Comparison of ENCODE assay signal across 2 cellular contexts in the genomic region with DNA sequence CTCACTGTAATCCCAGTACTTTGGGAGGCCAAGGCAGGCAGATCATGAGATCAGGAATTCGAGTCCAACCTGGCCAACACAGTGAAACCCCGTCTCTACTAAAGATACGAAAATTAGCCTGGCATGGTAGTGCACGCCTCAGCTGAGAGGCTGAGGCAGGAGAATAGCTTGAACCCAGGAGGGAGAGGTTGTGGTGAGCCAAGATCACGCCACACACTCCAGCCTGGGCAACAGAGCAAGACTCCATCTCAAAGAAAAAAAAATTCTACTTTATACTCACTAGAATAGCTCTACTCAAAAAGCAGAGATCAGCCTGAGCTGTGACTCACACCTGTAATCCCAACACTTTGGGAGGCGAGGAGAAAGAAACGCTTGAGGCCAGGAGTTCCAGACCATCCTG.
A peak's percentile ranks its signal among the peaks of the same experiment; 100 is the strongest.
TF ChIP-seq lines count a peak whose summit lies in the region.

No MANE protein-coding gene starts in this region.

TF ChIP-seq in HEK293, 187 proteins besides CTCF, POLR2A, EP300 and RAD21:
- TF ChIP-seq ZNF121 (tag by site-specific recombination; IDR thresholded peaks at IDR 0.05), result peak; percentile 79
- TF ChIP-seq ZNF585B (tag by site-specific recombination; IDR thresholded peaks at IDR 0.05), result no peak

TF ChIP-seq in GM12878, 131 proteins besides CTCF, POLR2A, EP300 and RAD21:
- TF ChIP-seq, protein P1, sequence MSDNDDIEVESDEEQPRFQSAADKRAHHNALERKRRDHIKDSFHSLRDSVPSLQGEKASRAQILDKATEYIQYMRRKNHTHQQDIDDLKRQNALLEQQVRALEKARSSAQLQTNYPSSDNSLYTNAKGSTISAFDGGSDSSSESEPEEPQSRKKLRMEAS (IDR thresholded peaks at IDR 0.05; ENCODE audit: low read depth, low read length), result no peak
- TF ChIP-seq SMARCA5 (IDR thresholded peaks at IDR 0.05) (no peak), YY1 (IDR thresholded peaks at IDR 0.05; ENCODE audit: low read depth, low read length) (no peak), BACH1 (IDR thresholded peaks at IDR 0.05; ENCODE audit: borderline replicate concordance) (no peak), ASH2L (IDR thresholded peaks at IDR 0.05; ENCODE audit: borderline replicate concordance, low read depth) (no peak), SMC3 (IDR thresholded peaks at IDR 0.05; ENCODE audit: borderline replicate concordance, low read length) (no peak), KLF5 (IDR thresholded peaks at IDR 0.05; ENCODE audit: partially characterized antibody) (no peak), FOS (IDR thresholded peaks at IDR 0.05; ENCODE audit: borderline replicate concordance, extremely low read depth, insufficient read length) (no peak), RBBP5 (conservative IDR thresholded peaks at IDR 0.05) (no peak), POLR2AphosphoS2 (IDR thresholded peaks at IDR 0.05; ENCODE audit: low read depth, low read length) (no peak), CHD2 (IDR thresholded peaks at IDR 0.05; ENCODE audit: borderline replicate concordance, low read depth, low read length) (no peak), GABPA (IDR thresholded peaks at IDR 0.05; ENCODE audit: low read depth) (no peak), ETV6 (conservative IDR thresholded peaks at IDR 0.05 in 1 of 2, IDR thresholded peaks at IDR 0.05 in 1 of 2; ENCODE audit: borderline replicate concordance in 1 of 2, low read depth in 1 of 2) (no peak), FOXK2 (IDR thresholded peaks at IDR 0.05) (no peak)
- TF ChIP-seq, protein P2, sequence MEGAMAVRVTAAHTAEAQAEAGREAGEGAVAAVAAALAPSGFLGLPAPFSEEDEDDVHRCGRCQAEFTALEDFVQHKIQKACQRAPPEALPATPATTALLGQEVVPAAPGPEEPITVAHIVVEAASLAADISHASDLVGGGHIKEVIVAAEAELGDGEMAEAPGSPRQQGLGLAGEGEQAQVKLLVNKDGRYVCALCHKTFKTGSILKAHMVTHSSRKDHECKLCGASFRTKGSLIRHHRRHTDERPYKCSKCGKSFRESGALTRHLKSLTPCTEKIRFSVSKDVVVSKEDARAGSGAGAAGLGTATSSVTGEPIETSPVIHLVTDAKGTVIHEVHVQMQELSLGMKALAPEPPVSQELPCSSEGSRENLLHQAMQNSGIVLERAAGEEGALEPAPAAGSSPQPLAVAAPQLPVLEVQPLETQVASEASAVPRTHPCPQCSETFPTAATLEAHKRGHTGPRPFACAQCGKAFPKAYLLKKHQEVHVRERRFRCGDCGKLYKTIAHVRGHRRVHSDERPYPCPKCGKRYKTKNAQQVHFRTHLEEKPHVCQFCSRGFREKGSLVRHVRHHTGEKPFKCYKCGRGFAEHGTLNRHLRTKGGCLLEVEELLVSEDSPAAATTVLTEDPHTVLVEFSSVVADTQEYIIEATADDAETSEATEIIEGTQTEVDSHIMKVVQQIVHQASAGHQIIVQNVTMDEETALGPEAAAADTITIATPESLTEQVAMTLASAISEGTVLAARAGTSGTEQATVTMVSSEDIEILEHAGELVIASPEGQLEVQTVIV (IDR thresholded peaks at IDR 0.05; ENCODE audit: borderline replicate concordance, partially characterized antibody), result no peak
- TF ChIP-seq, protein P3, sequence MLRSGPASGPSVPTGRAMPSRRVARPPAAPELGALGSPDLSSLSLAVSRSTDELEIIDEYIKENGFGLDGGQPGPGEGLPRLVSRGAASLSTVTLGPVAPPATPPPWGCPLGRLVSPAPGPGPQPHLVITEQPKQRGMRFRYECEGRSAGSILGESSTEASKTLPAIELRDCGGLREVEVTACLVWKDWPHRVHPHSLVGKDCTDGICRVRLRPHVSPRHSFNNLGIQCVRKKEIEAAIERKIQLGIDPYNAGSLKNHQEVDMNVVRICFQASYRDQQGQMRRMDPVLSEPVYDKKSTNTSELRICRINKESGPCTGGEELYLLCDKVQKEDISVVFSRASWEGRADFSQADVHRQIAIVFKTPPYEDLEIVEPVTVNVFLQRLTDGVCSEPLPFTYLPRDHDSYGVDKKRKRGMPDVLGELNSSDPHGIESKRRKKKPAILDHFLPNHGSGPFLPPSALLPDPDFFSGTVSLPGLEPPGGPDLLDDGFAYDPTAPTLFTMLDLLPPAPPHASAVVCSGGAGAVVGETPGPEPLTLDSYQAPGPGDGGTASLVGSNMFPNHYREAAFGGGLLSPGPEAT (IDR thresholded peaks at IDR 0.05; ENCODE audit: low read depth), result no peak
- TF ChIP-seq, protein P4, sequence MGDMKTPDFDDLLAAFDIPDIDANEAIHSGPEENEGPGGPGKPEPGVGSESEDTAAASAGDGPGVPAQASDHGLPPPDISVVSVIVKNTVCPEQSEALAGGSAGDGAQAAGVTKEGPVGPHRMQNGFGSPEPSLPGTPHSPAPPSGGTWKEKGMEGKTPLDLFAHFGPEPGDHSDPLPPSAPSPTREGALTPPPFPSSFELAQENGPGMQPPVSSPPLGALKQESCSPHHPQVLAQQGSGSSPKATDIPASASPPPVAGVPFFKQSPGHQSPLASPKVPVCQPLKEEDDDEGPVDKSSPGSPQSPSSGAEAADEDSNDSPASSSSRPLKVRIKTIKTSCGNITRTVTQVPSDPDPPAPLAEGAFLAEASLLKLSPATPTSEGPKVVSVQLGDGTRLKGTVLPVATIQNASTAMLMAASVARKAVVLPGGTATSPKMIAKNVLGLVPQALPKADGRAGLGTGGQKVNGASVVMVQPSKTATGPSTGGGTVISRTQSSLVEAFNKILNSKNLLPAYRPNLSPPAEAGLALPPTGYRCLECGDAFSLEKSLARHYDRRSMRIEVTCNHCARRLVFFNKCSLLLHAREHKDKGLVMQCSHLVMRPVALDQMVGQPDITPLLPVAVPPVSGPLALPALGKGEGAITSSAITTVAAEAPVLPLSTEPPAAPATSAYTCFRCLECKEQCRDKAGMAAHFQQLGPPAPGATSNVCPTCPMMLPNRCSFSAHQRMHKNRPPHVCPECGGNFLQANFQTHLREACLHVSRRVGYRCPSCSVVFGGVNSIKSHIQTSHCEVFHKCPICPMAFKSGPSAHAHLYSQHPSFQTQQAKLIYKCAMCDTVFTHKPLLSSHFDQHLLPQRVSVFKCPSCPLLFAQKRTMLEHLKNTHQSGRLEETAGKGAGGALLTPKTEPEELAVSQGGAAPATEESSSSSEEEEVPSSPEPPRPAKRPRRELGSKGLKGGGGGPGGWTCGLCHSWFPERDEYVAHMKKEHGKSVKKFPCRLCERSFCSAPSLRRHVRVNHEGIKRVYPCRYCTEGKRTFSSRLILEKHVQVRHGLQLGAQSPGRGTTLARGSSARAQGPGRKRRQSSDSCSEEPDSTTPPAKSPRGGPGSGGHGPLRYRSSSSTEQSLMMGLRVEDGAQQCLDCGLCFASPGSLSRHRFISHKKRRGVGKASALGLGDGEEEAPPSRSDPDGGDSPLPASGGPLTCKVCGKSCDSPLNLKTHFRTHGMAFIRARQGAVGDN (IDR thresholded peaks at IDR 0.05), result no peak
- TF ChIP-seq, protein P5, sequence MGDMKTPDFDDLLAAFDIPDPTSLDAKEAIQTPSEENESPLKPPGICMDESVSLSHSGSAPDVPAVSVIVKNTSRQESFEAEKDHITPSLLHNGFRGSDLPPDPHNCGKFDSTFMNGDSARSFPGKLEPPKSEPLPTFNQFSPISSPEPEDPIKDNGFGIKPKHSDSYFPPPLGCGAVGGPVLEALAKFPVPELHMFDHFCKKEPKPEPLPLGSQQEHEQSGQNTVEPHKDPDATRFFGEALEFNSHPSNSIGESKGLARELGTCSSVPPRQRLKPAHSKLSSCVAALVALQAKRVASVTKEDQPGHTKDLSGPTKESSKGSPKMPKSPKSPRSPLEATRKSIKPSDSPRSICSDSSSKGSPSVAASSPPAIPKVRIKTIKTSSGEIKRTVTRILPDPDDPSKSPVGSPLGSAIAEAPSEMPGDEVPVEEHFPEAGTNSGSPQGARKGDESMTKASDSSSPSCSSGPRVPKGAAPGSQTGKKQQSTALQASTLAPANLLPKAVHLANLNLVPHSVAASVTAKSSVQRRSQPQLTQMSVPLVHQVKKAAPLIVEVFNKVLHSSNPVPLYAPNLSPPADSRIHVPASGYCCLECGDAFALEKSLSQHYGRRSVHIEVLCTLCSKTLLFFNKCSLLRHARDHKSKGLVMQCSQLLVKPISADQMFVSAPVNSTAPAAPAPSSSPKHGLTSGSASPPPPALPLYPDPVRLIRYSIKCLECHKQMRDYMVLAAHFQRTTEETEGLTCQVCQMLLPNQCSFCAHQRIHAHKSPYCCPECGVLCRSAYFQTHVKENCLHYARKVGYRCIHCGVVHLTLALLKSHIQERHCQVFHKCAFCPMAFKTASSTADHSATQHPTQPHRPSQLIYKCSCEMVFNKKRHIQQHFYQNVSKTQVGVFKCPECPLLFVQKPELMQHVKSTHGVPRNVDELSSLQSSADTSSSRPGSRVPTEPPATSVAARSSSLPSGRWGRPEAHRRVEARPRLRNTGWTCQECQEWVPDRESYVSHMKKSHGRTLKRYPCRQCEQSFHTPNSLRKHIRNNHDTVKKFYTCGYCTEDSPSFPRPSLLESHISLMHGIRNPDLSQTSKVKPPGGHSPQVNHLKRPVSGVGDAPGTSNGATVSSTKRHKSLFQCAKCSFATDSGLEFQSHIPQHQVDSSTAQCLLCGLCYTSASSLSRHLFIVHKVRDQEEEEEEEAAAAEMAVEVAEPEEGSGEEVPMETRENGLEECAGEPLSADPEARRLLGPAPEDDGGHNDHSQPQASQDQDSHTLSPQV (IDR thresholded peaks at IDR 0.05), result no peak
